2 cellular contexts compared by ENCODE assay signal in genomic region chr17:11144358-11145233, GRCh38.
TF ChIP-seq lines count a peak whose summit lies in the region.

No MANE protein-coding gene starts in this region.

TF ChIP-seq in SK-N-SH, 30 proteins besides CTCF, POLR2A, EP300 and RAD21:
- TF ChIP-seq CHD2 (IDR thresholded peaks at IDR 0.05; ENCODE audit: low read length, partially characterized antibody) (no peak), SMC3 (IDR thresholded peaks at IDR 0.05; ENCODE audit: low read depth, low read length) (peak; percentile 32; the same call in 1 of the 2 replicates), NFIC (IDR thresholded peaks at IDR 0.05; ENCODE audit: borderline replicate concordance) (no peak), ELF1 (IDR thresholded peaks at IDR 0.05) (no peak), ZBTB33 (IDR thresholded peaks at IDR 0.05; ENCODE audit: borderline replicate concordance, low read depth) (no peak), RFX5 (IDR thresholded peaks at IDR 0.05; ENCODE audit: low read length) (no peak), MEF2A (IDR thresholded peaks at IDR 0.05; ENCODE audit: borderline replicate concordance, low read depth) (no peak)

TF ChIP-seq in SK-N-SH treated with all-trans-retinoic acid at 6 μM for 48 hours, 23 proteins besides CTCF, POLR2A, EP300 and RAD21:
- no peak for TF ChIP-seq ZNF8 (CRISPR knock-in tag; IDR thresholded peaks at IDR 0.05)
- TF ChIP-seq ZC3H10 (CRISPR knock-in tag; IDR thresholded peaks at IDR 0.05) = no peak
- no peak for TF ChIP-seq ARNTL (CRISPR knock-in tag; IDR thresholded peaks at IDR 0.05; ENCODE audit: borderline replicate concordance, low read depth)
- TF ChIP-seq CREB5 (CRISPR knock-in tag; IDR thresholded peaks at IDR 0.05; ENCODE audit: low read depth) = no peak
- TF ChIP-seq CSDC2 (CRISPR knock-in tag; IDR thresholded peaks at IDR 0.05) = no peak
- no peak for TF ChIP-seq RARB (CRISPR knock-in tag; IDR thresholded peaks at IDR 0.05)
